ENCODE assay signal across 32 cellular contexts in the genomic region with DNA sequence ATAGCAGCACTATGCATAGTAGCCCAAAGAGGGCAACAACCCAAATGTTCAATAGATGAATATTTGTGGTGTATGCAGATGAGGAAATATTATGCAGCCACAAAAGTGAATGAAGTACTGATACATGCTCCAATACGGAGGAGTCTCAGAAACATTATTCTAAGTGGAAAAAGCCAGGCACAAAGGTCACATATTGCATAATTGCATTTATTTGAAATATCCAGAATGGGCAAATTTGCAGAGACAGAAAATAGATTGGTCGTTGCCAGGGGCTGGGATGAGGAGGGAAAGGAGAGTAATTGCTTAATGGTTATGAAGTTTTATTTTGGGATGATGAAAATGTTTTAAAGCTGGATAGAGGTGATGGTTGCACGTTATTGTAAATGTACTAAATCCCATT.
"Had no signal": no experiment of that assay in that cellular context is flagged by ENCODE, and none has a peak within 500 bp of the region (broad histone marks: within the 10 kb centered on the region; RNA-seq: fewer than 3 reads in every experiment).

No MANE protein-coding gene starts in this region.

- H3K27me3 ChIP-seq: ascending aorta, cardiac muscle cell had no signal

- H3K27ac ChIP-seq: adrenal gland, ascending aorta, cardiac muscle cell, VCaP had no signal

- DNase-seq: activated B cell treated with CpG ODN at 0.5 μM for 24 hours; activated CD4-positive, alpha-beta memory T cell treated with anti-CD3 and anti-CD28 coated beads for 36 hours; activated CD4-positive, alpha-beta T cell treated with anti-CD3 and anti-CD28 coated beads for 4 hours; activated CD4-positive, alpha-beta T cell treated with anti-CD3 and anti-CD28 coated beads, Interleukin-2, amount 10 ng/mL, durations not matched to agents 24 days and 14 days; activated CD4-positive, alpha-beta T cell treated with anti-CD3 and anti-CD28 coated beads, Interleukin-2, amount 50 U/mL, for 1 hour; activated CD4-positive, alpha-beta T cell treated with anti-CD3 and anti-CD28 coated beads, Interleukin-2, amount 50 U/mL, for 4 hours; activated CD4-positive, CD25-positive, alpha-beta regulatory T cell treated with anti-CD3 and anti-CD28 coated beads, Interleukin-2, amount 50 U/mL, for 72 hours; activated CD8-positive, alpha-beta memory T cell treated with anti-CD3 and anti-CD28 coated beads, Interleukin-2, amount 50 U/mL, for 4 hours; activated CD8-positive, alpha-beta T cell treated with anti-CD3 and anti-CD28 coated beads for 36 hours; activated effector memory CD4-positive, alpha-beta T cell treated with anti-CD3 and anti-CD28 coated beads, Interleukin-2, amount 50 U/mL, for 16 hours; activated gamma-delta T cell treated with Interleukin-2 at 50 U/mL for 16 hours; activated naive CD4-positive, alpha-beta T cell; activated naive CD4-positive, alpha-beta T cell treated with anti-CD3 and anti-CD28 coated beads for 36 hours; activated naive CD4-positive, alpha-beta T cell treated with anti-CD3 and anti-CD28 coated beads, Interleukin-2, amount 50 U/mL, for 16 hours; activated naive CD8-positive, alpha-beta T cell treated with anti-CD3 and anti-CD28 coated beads for 36 hours; activated T-cell treated with anti-CD3 and anti-CD28 coated beads for 4 hours; activated T-cell treated with anti-CD3 and anti-CD28 coated beads, Interleukin-2, amount 50 U/mL, for 1 hour; activated T-cell treated with anti-CD3 and anti-CD28 coated beads, Interleukin-2, amount 50 U/mL, for 4 hours; activated T-cell treated with anti-CD3 and anti-CD28 coated beads, Interleukin-2, amount 50 U/mL, for 72 hours; amniotic stem cell; anterior cingulate cortex; caudate nucleus; cerebellar nuclear complex; T-helper 1 cell; T-helper 2 cell; T-helper 9 cell had no signal

- H3K9me3 ChIP-seq: adrenal gland, ascending aorta had no signal

- H3K4me1 ChIP-seq: adrenal gland, ascending aorta had no signal

- H3K4me3 ChIP-seq: adrenal gland, ascending aorta, cardiac muscle cell had no signal

- ATAC-seq: activated CD8-positive, alpha-beta T cell treated with anti-CD3 and anti-CD28 coated beads for 36 hours; activated naive CD4-positive, alpha-beta T cell treated with anti-CD3 and anti-CD28 coated beads, Interleukin-2, amount 50 U/mL, for 72 hours; activated T-cell treated with anti-CD3 and anti-CD28 coated beads, Interleukin-2, amount 50 U/mL, for 4 hours; activated T-cell treated with anti-CD3 and anti-CD28 coated beads, Interleukin-2, amount 50 U/mL, for 72 hours; activated T-helper 17 cell treated with anti-CD3 and anti-CD28 coated beads, Interleukin-2, amount 50 U/mL, for 72 hours had no signal

- H3K36me3 ChIP-seq: adrenal gland, ascending aorta, cardiac muscle cell had no signal
